In the genomic region with DNA sequence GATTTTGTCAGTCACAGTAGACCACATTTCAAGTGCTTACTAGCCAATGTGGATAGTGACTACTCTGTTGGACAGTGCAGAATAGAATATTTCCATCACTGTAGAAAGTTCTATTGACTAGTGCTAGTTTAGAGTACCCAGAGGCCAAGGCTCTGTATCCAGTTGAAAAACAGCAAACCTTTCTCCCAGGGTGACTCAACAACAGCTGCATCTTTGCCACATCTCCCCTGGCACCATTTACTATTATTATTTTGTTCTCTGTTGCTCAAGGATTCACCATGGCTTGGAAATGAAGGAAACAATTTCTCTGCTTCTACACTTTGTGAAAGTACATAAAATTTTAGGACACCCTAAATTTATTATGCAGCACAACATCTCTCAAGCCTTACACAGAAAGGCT, we compare ENCODE assay signal across 17 cellular contexts.
"Had no signal": no experiment of that assay in that cellular context is flagged by ENCODE, and none has a peak within 500 bp of the region (broad histone marks: within the 10 kb centered on the region; RNA-seq: fewer than 3 reads in every experiment).

No MANE protein-coding gene starts in this region.

- H3K36me3 Mint-ChIP-seq: naive thymus-derived CD8-positive, alpha-beta T cell had no signal

- H3K27ac Mint-ChIP-seq: naive thymus-derived CD8-positive, alpha-beta T cell had no signal

- H3K4me3 ChIP-seq: dorsolateral prefrontal cortex, gastrocnemius medialis, heart right ventricle, psoas muscle, skin epidermis had no signal

- DNase-seq: cortex of kidney; dorsolateral prefrontal cortex; effector CD8-positive, alpha-beta T cell; gastrocnemius medialis; heart right ventricle; islet precursor cell; mammary epithelial cell; naive thymus-derived CD8-positive, alpha-beta T cell; psoas muscle; retina; stimulated activated CD4-positive, alpha-beta T cell treated with anti-CD3 and anti-CD28 coated beads, Interleukin-2, amount 100 ng/mL, for 24 hours; stimulated activated CD4-positive, alpha-beta T cell treated with anti-CD3 and anti-CD28 coated beads, Interleukin-4, amount 100 ng/mL, for 4 hours; stimulated activated naive CD4-positive, alpha-beta T cell; trophoblast cell had no signal

- H3K9me3 Mint-ChIP-seq: naive thymus-derived CD8-positive, alpha-beta T cell had no signal

- ATAC-seq: gastrocnemius medialis; heart right ventricle; left lobe of liver; naive thymus-derived CD8-positive, alpha-beta T cell; psoas muscle; sciatic nerve had no signal
